In the genomic region with DNA sequence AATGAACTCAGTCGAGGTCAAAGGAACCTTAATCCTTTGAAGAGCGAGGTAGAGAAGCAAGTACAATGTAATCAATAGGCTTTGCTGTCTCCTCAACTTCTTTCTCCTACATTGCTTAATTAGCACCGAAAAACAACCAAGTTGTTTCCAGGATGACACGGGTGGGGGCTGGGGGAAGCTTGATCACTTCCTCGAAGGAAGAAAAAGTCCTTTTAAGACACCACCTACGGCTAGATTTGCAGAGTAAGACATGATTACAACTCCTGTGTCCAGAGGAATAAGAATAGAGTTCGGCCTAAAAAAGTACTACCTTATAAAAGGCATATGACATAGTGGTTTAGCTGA, we compare ENCODE assay signal across 8 cellular contexts. TPM values are rescaled to one million over a fixed set of nuclear protein-coding genes. Genes with fewer than 3 reads are reported as not detected.
DNase-seq lines count a peak whose midpoint lies in the region; ATAC-seq and TF ChIP-seq lines count a peak whose summit lies in the region.

No MANE protein-coding gene starts in this region.

- H3K9me3 Mint-ChIP-seq in endodermal cell: peaks cover 2% of the 10 kb centered on the region
- H3K9me3 Mint-ChIP-seq in naive thymus-derived CD8-positive, alpha-beta T cell: no peaks in the 10 kb centered on the region

- 3 to 8% methylated on average over 4 to 7 of the region's 7 CpGs for WGBS in endodermal cell (ENCODE audit: insufficient coverage in 1 of 2, insufficient read length in 1 of 2), 2 experiments

- POLR2A ChIA-PET in naive thymus-derived CD8-positive, alpha-beta T cell (lab: Charles Lee): interaction anchor here (0.5 to 6.7 kb wide), 26 partner anchors 9 to 974 kb away, joined by 3 to 274 read pairs (median 9); partner anchors contain the start of genes CETN3, LYSMD3, MBLAC2 and POLR3G

- H3K36me3 ChIP-seq in SJCRH30 (no peaks in the 10 kb centered on the region), endodermal cell (ENCODE audit: control insufficient read depth, insufficient read depth, low read length) (peaks cover under 1% of the 10 kb centered on the region)

- peak; percentile 9 for DNase-seq in stimulated activated CD4-positive, alpha-beta T cell treated with anti-CD3 and anti-CD28 coated beads, Interleukin-15, amount 100 ng/mL, for 24 hours
- no peak for DNase-seq in stimulated activated CD4-positive, alpha-beta T cell treated with anti-CD3 and anti-CD28 coated beads, Interleukin-4, amount 100 ng/mL, for 1 hour
- no peak for DNase-seq in SJCRH30
- peak; percentile 74 for DNase-seq in endodermal cell
- DNase-seq in naive thymus-derived CD8-positive, alpha-beta T cell: peak in 1 of 10 donors; percentile 15

- no peaks in the 10 kb centered on the region for H3K27me3 Mint-ChIP-seq in endodermal cell (ENCODE audit: insufficient read depth)
- H3K27me3 Mint-ChIP-seq in naive thymus-derived CD8-positive, alpha-beta T cell: no peaks in the 10 kb centered on the region

- peak overlapping the region; percentile 79 for H3K9ac ChIP-seq in endodermal cell (ENCODE audit: extremely low read depth, low read length, poor library complexity, severe bottlenecking)

- H3K27me3 ChIP-seq in SJCRH30: no peaks in the 10 kb centered on the region
- no peaks in the 10 kb centered on the region for H3K27me3 ChIP-seq in endodermal cell (ENCODE audit: control insufficient read depth, insufficient read depth, low read length, poor library complexity, severe bottlenecking)

- H3K4me3 Mint-ChIP-seq in endodermal cell: peak overlapping the region; percentile 82
- H3K4me3 Mint-ChIP-seq in naive thymus-derived CD8-positive, alpha-beta T cell: peak overlapping the region; percentile 90 to 100 (median 99)

- peak overlapping the region; percentile 81 for H3K4me3 ChIP-seq in SJCRH30
- peak overlapping the region; percentile 95 for H3K4me3 ChIP-seq in endodermal cell (ENCODE audit: low read length)

- peaks cover 5% of the 10 kb centered on the region for H3K36me3 Mint-ChIP-seq in endodermal cell (ENCODE audit: low read depth)
- H3K36me3 Mint-ChIP-seq in naive thymus-derived CD8-positive, alpha-beta T cell: peaks cover 6 to 15% (median 10%) of the 10 kb centered on the region in 3 donors

- H3K9me3 ChIP-seq in SJCRH30 (replicated peaks): no peaks in the 10 kb centered on the region
- H3K9me3 ChIP-seq in endodermal cell (ENCODE audit: control insufficient read depth, low read length): peaks cover 4% of the 10 kb centered on the region

- no peaks in the 10 kb centered on the region for H3K4me1 ChIP-seq in SJCRH30
- H3K4me1 ChIP-seq in endodermal cell (ENCODE audit: control insufficient read depth, insufficient read depth, low read length): no peaks in the 10 kb centered on the region

- H3K4me1 Mint-ChIP-seq in endodermal cell: peaks cover 12% of the 10 kb centered on the region
- peaks cover 9 to 22% (median 18%) of the 10 kb centered on the region in 4 donors for H3K4me1 Mint-ChIP-seq in naive thymus-derived CD8-positive, alpha-beta T cell

- H3K27ac Mint-ChIP-seq in endodermal cell: peak overlapping the region; percentile 96
- peak overlapping the region; percentile 92 to 100 (median 99) for H3K27ac Mint-ChIP-seq in naive thymus-derived CD8-positive, alpha-beta T cell

- peak overlapping the region; percentile 28; the same call in 1 of the 2 replicates for H3K27ac ChIP-seq in SJCRH30
- H3K27ac ChIP-seq in endodermal cell (ENCODE audit: low read depth, low read length): peak overlapping the region; percentile 96

- TF ChIP-seq CTCF in endodermal cell (conservative IDR thresholded peaks at IDR 0.05): no peak

- no peak for ATAC-seq in naive thymus-derived CD8-positive, alpha-beta T cell
- ATAC-seq in HG03571 (IDR thresholded peaks at IDR 0.05; ENCODE audit: unreplicated experiment): no peak
- no peak for ATAC-seq in GM18498 (IDR thresholded peaks at IDR 0.05; ENCODE audit: unreplicated experiment)
- no peak for ATAC-seq in HG03520 (IDR thresholded peaks at IDR 0.05; ENCODE audit: unreplicated experiment)

RNA-seq across cellular contexts. Expression of gene ARRDC3, which starts 0.8 kb away (rescaled TPM):
- 27.6 and 33.4 TPM in 2 replicates for total RNA-seq in SJCRH30 (2014; rRNA removed; shearing (Covaris generic))
- total RNA-seq in endodermal cell: 10 to 100 TPM; 30.5 to 60.7 TPM
- 55.6 TPM for polyA plus RNA-seq in endodermal cell (2013, experiment 1 of 2)
- 57.6 TPM for polyA plus RNA-seq in endodermal cell (2013, experiment 2 of 2)
- 100 to 1,000 TPM; 355 to 374 TPM for total RNA-seq in naive thymus-derived CD8-positive, alpha-beta T cell
- 100 to 1,000 TPM in 2 of 3 donors, 10 to 100 TPM in 1; 72.6 to 134 (median 113) TPM for polyA plus RNA-seq in naive thymus-derived CD8-positive, alpha-beta T cell

Comparison
In these comparisons a context has a peak if more than half of its experiments do, and no peak if none do; other contexts are left out.
1. DNase-seq: peak in stimulated activated CD4-positive, alpha-beta T cell treated with anti-CD3 and anti-CD28 coated beads, Interleukin-15, amount 100 ng/mL, for 24 hours (single experiment) and endodermal cell (single experiment); none in stimulated activated CD4-positive, alpha-beta T cell treated with anti-CD3 and anti-CD28 coated beads, Interleukin-4, amount 100 ng/mL, for 1 hour (single experiment) and SJCRH30 (0 of 2).
2. RNA of gene ARRDC3, which starts 0.8 kb away (total RNA-seq): 355 to 374 TPM in naive thymus-derived CD8-positive, alpha-beta T cell; 30.5 to 60.7 TPM in endodermal cell and 27.6 to 33.4 TPM in SJCRH30; every median in the first group is over 4 times any median in the second.